Comparison of ENCODE assay signal across 11 cellular contexts in genomic region chr7:1906087-1906830, GRCh38.
"Had no signal": no experiment of that assay in that cellular context is flagged by ENCODE, and none has a peak within 500 bp of the region (broad histone marks: within the 10 kb centered on the region; RNA-seq: fewer than 3 reads in every experiment).

No MANE protein-coding gene starts in this region.

- H3K4me3 Mint-ChIP-seq: activated B cell treated with CpG ODN at 0.5 μM for 24 hours; activated CD4-positive, alpha-beta T cell treated with anti-CD3 and anti-CD28 coated beads, Interleukin-2, amount 10 ng/mL, durations not matched to agents 24 days and 14 days; activated naive CD8-positive, alpha-beta T cell treated with anti-CD3 and anti-CD28 coated beads, Interleukin-2, amount 10 ng/mL, durations not matched to agents 7 days and 5 days; brain; nephron; stimulated activated memory B cell treated with anti-CD40 and anti-IgM and Interleukin-4, amounts not matched to agents 10 μg/mL and 1 μg/mL and 100 μg/mL, for 72 hours had no signal

- H3K4me1 ChIP-seq: gastroesophageal sphincter, thyroid gland had no signal

- H3K9me3 ChIP-seq: gastroesophageal sphincter, thyroid gland had no signal

- H3K27me3 Mint-ChIP-seq: activated B cell treated with CpG ODN at 0.5 μM for 24 hours; activated CD4-positive, alpha-beta T cell treated with anti-CD3 and anti-CD28 coated beads, Interleukin-2, amount 10 ng/mL, durations not matched to agents 24 days and 14 days; activated naive CD8-positive, alpha-beta T cell treated with anti-CD3 and anti-CD28 coated beads, Interleukin-2, amount 10 ng/mL, durations not matched to agents 7 days and 5 days; brain; stimulated activated memory B cell treated with anti-CD40 and anti-IgM and Interleukin-4, amounts not matched to agents 10 μg/mL and 1 μg/mL and 100 μg/mL, for 72 hours had no signal

- H3K4me3 ChIP-seq: gastroesophageal sphincter, thyroid gland had no signal

- H3K36me3 Mint-ChIP-seq: activated naive CD8-positive, alpha-beta T cell treated with anti-CD3 and anti-CD28 coated beads, Interleukin-2, amount 10 ng/mL, durations not matched to agents 7 days and 5 days; brain had no signal

- DNase-seq: activated B cell treated with CpG ODN at 0.5 μM for 24 hours; activated CD4-positive, alpha-beta T cell treated with anti-CD3 and anti-CD28 coated beads, Interleukin-2, amount 10 ng/mL, durations not matched to agents 24 days and 14 days; activated CD8-positive, alpha-beta memory T cell treated with anti-CD3 and anti-CD28 coated beads for 24 hours; activated gamma-delta T cell treated with Interleukin-2 at 50 U/mL for 16 hours; activated naive CD8-positive, alpha-beta T cell treated with anti-CD3 and anti-CD28 coated beads, Interleukin-2, amount 10 ng/mL, durations not matched to agents 7 days and 5 days; SW 1271; thyroid gland had no signal

- H3K27ac Mint-ChIP-seq: activated B cell treated with CpG ODN at 0.5 μM for 24 hours; activated CD4-positive, alpha-beta T cell treated with anti-CD3 and anti-CD28 coated beads, Interleukin-2, amount 10 ng/mL, durations not matched to agents 24 days and 14 days; activated naive CD8-positive, alpha-beta T cell treated with anti-CD3 and anti-CD28 coated beads, Interleukin-2, amount 10 ng/mL, durations not matched to agents 7 days and 5 days; brain; nephron; stimulated activated memory B cell treated with anti-CD40 and anti-IgM and Interleukin-4, amounts not matched to agents 10 μg/mL and 1 μg/mL and 100 μg/mL, for 72 hours had no signal

- H3K27me3 ChIP-seq: gastroesophageal sphincter, thyroid gland had no signal

- H3K9me3 Mint-ChIP-seq: activated B cell treated with CpG ODN at 0.5 μM for 24 hours; activated CD4-positive, alpha-beta T cell treated with anti-CD3 and anti-CD28 coated beads, Interleukin-2, amount 10 ng/mL, durations not matched to agents 24 days and 14 days; activated naive CD8-positive, alpha-beta T cell treated with anti-CD3 and anti-CD28 coated beads, Interleukin-2, amount 10 ng/mL, durations not matched to agents 7 days and 5 days; brain; nephron; stimulated activated memory B cell treated with anti-CD40 and anti-IgM and Interleukin-4, amounts not matched to agents 10 μg/mL and 1 μg/mL and 100 μg/mL, for 72 hours had no signal

- H3K36me3 ChIP-seq: thyroid gland had no signal

- H3K4me1 Mint-ChIP-seq: activated CD4-positive, alpha-beta T cell treated with anti-CD3 and anti-CD28 coated beads, Interleukin-2, amount 10 ng/mL, durations not matched to agents 24 days and 14 days; activated naive CD8-positive, alpha-beta T cell treated with anti-CD3 and anti-CD28 coated beads, Interleukin-2, amount 10 ng/mL, durations not matched to agents 7 days and 5 days; stimulated activated memory B cell treated with anti-CD40 and anti-IgM and Interleukin-4, amounts not matched to agents 10 μg/mL and 1 μg/mL and 100 μg/mL, for 72 hours had no signal

- H3K27ac ChIP-seq: gastroesophageal sphincter, thyroid gland had no signal
